ENCODE assay signal across 9 cellular contexts in the genomic region with DNA sequence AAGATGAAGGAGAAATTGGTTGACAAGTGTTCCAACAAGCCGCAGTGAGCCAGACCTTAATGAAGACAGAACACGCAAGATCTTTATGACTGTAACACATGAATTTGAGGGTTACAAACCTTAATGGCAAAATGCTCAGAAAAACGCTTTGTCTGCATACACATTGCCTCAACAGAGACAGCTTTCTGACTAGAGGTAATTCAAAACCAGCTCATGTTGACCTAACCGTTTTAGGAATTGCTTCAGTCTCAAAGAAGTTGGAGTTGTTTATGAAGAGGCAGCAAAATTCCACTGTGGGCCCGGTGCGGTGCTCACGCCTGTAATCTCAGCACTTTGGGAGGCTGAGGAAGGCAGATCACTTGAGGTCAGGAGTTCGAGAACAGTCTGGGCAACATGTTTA. TPM values are rescaled to one million over a fixed set of nuclear protein-coding genes. Genes with fewer than 3 reads are reported as not detected.
DNase-seq lines count a peak whose midpoint lies in the region; ATAC-seq and TF ChIP-seq lines count a peak whose summit lies in the region.
"Had no signal": no experiment of that assay in that cellular context is flagged by ENCODE, and none has a peak within 500 bp of the region (broad histone marks: within the 10 kb centered on the region; RNA-seq: fewer than 3 reads in every experiment).

No MANE protein-coding gene starts in this region.

- peak overlapping the region; percentile 94 for H3K27ac ChIP-seq in SK-N-MC
- peak overlapping the region in 3 of 4 donors; percentile 89 to 99 (median 93) for H3K27ac ChIP-seq in gastroesophageal sphincter
- H3K27ac ChIP-seq in skin epidermis: peak overlapping the region in 12 of 21 experiments; percentile 13 to 100 (median 100)

- H3K4me1 ChIP-seq in gastroesophageal sphincter: peaks cover 3 to 38% (median 10%) of the 10 kb centered on the region in 3 donors

- H3K27me3 Mint-ChIP-seq in activated CD4-positive, alpha-beta T cell treated with anti-CD3 and anti-CD28 coated beads, Interleukin-2, amount 10 ng/mL, durations not matched to agents 24 days and 14 days: peaks cover 2% of the 10 kb centered on the region

- H3K4me1 Mint-ChIP-seq in activated CD4-positive, alpha-beta T cell treated with anti-CD3 and anti-CD28 coated beads, Interleukin-2, amount 10 ng/mL, durations not matched to agents 24 days and 14 days: peaks cover 43% of the 10 kb centered on the region

- TF ChIP-seq EP300 in gastroesophageal sphincter (IDR thresholded peaks at IDR 0.05): no peak

- peaks cover 10% of the 10 kb centered on the region for H3K36me3 Mint-ChIP-seq in activated CD4-positive, alpha-beta T cell treated with anti-CD3 and anti-CD28 coated beads, Interleukin-2, amount 10 ng/mL, durations not matched to agents 24 days and 14 days (ENCODE audit: low read depth)

- H3K9me3 Mint-ChIP-seq in activated CD4-positive, alpha-beta T cell treated with anti-CD3 and anti-CD28 coated beads, Interleukin-2, amount 10 ng/mL, durations not matched to agents 24 days and 14 days: no peaks in the 10 kb centered on the region

- H3K4me3 Mint-ChIP-seq in activated CD4-positive, alpha-beta T cell treated with anti-CD3 and anti-CD28 coated beads, Interleukin-2, amount 10 ng/mL, durations not matched to agents 24 days and 14 days: peak overlapping the region; percentile 91

- ATAC-seq in gastroesophageal sphincter: no peak
- ATAC-seq in sciatic nerve: no peak

- H3K4me3 ChIP-seq in SK-N-MC: peak overlapping the region; percentile 77; the same call in 1 of the 2 replicates
- H3K4me3 ChIP-seq in gastroesophageal sphincter: no peak overlapping the region
- H3K4me3 ChIP-seq in skin epidermis: no peak overlapping the region

- H3K27ac Mint-ChIP-seq in activated CD4-positive, alpha-beta T cell treated with anti-CD3 and anti-CD28 coated beads, Interleukin-2, amount 10 ng/mL, durations not matched to agents 24 days and 14 days: peak overlapping the region; percentile 75

- no peak for TF ChIP-seq CTCF in gastroesophageal sphincter (IDR thresholded peaks at IDR 0.05)

- no peak for DNase-seq in activated CD4-positive, alpha-beta T cell treated with anti-CD3 and anti-CD28 coated beads, Interleukin-2, amount 10 ng/mL, durations not matched to agents 24 days and 14 days
- DNase-seq in activated CD4-positive, alpha-beta T cell treated with anti-CD3 and anti-CD28 coated beads, Interleukin-2, amount 50 U/mL, for 4 hours: no peak
- no peak for DNase-seq in SK-N-MC (ENCODE audit: low read depth, low spot score)
- DNase-seq in NCI-H446 (lab: John Stamatoyannopoulos, UW): no peak
- DNase-seq in stimulated activated CD4-positive, alpha-beta T cell treated with anti-CD3 and anti-CD28 coated beads, Interleukin-1b, Interleukin-23, amount 100 ng/mL, for 48 hours: no peak
- DNase-seq in sciatic nerve (ENCODE audit: low spot score): no peak
- DNase-seq: effector memory CD4-positive, alpha-beta T cell had no signal

- H3K36me3 ChIP-seq in SK-N-MC (ENCODE audit: insufficient read depth, low read length) (peaks cover 15% of the 10 kb centered on the region), gastroesophageal sphincter (no peaks in the 10 kb centered on the region)

- WGBS in gastroesophageal sphincter (ENCODE audit: low coverage in 1 of 2), 2 donors: 76 to 80% methylated on average over 3 to 5 of the region's 8 CpGs

- H3K27me3 ChIP-seq in gastroesophageal sphincter: no peaks in the 10 kb centered on the region

- H3K9me3 ChIP-seq in SK-N-MC (ENCODE audit: low read depth, low read length): no peaks in the 10 kb centered on the region
- no peaks in the 10 kb centered on the region for H3K9me3 ChIP-seq in gastroesophageal sphincter

- TF ChIP-seq POLR2A in gastroesophageal sphincter (IDR thresholded peaks at IDR 0.05): no peak

- intact Hi-C loops in activated CD4-positive, alpha-beta T cell treated with anti-CD3 and anti-CD28 coated beads, Interleukin-2, amount 10 ng/mL, durations not matched to agents 24 days and 14 days (cut with micrococcal nuclease): no loop called here
- intact Hi-C loops in sciatic nerve (cut with DNase I): no loop called here

- no peak overlapping the region for H3K9ac ChIP-seq in SK-N-MC (ENCODE audit: insufficient read length)

RNA-seq across cellular contexts. Expression of gene GTF2I, which starts 2.2 kb away (rescaled TPM):
- total RNA-seq in activated CD4-positive, alpha-beta T cell treated with anti-CD3 and anti-CD28 coated beads, Interleukin-2, amount 10 ng/mL, durations not matched to agents 24 days and 14 days: 185 and 189 TPM in 2 replicates
- total RNA-seq in gastroesophageal sphincter (100 to 1,000 TPM; 116 to 173 (median 154) TPM), sciatic nerve (246 TPM)
